ENCODE assay signal across 10 cellular contexts in the genomic region with DNA sequence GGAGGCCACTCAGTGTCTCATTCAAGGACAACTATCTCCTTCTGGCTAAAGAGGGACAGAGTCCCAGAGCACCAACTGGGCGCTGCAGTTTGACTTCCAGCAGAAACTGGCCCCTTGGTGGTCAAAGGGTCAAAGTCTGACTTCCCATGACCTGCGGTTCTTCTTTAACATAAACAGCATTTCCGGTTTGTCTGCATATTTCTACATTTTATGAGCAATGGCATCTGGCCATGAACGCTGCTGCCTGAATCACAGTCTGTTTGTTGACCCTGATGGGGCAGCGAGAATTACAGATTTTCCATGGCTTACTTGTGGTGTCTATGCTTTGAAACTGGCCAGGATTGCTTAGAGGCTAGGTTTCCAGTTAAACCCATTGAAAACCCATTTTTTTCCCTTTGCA. TPM values are rescaled to one million over a fixed set of nuclear protein-coding genes. Genes with fewer than 3 reads are reported as not detected.
A peak's percentile ranks its signal among the peaks of the same experiment; 100 is the strongest.
DNase-seq lines count a peak whose midpoint lies in the region; ATAC-seq, FAIRE-seq and TF ChIP-seq lines count a peak whose summit lies in the region.
"Had no signal": no experiment of that assay in that cellular context is flagged by ENCODE, and none has a peak within 500 bp of the region (broad histone marks: within the 10 kb centered on the region; RNA-seq: fewer than 3 reads in every experiment).

No MANE protein-coding gene starts in this region.

- no peak for TF ChIP-seq CTCF in NB4 (IDR thresholded peaks at IDR 0.05; ENCODE audit: low read depth, low read length)

- no peak for TF ChIP-seq POLR2A in NB4 (IDR thresholded peaks at IDR 0.05; ENCODE audit: extremely low read depth, insufficient read length)

- peak overlapping the region; percentile 56 for H3K27ac ChIP-seq in muscle layer of duodenum (ENCODE audit: low read length)

- no peak overlapping the region for H3K4me3 ChIP-seq in NB4 (ENCODE audit: low read depth, low read length)
- H3K4me3 ChIP-seq in muscle layer of duodenum (ENCODE audit: low read depth in 1 of 2, low read length in 2 of 2): peak overlapping the region; percentile 15 to 44

- no peaks in the 10 kb centered on the region for H3K36me3 ChIP-seq in muscle layer of duodenum (ENCODE audit: control insufficient read depth in 1 of 2, insufficient read depth in 2 of 2, low read length in 2 of 2)

- peaks cover 7 to 12% of the 10 kb centered on the region in 2 donors for H3K4me1 ChIP-seq in muscle layer of duodenum (ENCODE audit: control insufficient read depth in 1 of 2, insufficient read depth in 2 of 2, low read length in 2 of 2)

- no peak for FAIRE-seq in GM19239 (lab: Jason Lieb, UNC)

- no peak for ATAC-seq in GM21390 (IDR thresholded peaks at IDR 0.05; ENCODE audit: unreplicated experiment)

- DNase-seq in COLO829 (ENCODE audit: low spot score) (peak; percentile 61), NB4 (ENCODE audit: low read depth) (peak; percentile 3), dermis blood vessel endothelial cell (peak; percentile 77), GM19239 (ENCODE audit: insufficient read length, low spot score) (no peak)
- DNase-seq in effector CD4-positive, alpha-beta T cell: no peak
- DNase-seq in stimulated activated CD8-positive, alpha-beta memory T cell treated with anti-CD3 and anti-CD28 coated beads, Interleukin-4, amount 100 ng/mL, for 48 hours: no peak
- DNase-seq: activated CD4-positive, alpha-beta T cell treated with anti-CD3 and anti-CD28 coated beads, Interleukin-2, amount 50 U/mL, for 48 hours; DND-41 had no signal

- no peaks in the 10 kb centered on the region for H3K27me3 ChIP-seq in muscle layer of duodenum (ENCODE audit: low read depth, low read length)

- no peaks in the 10 kb centered on the region for H3K9me3 ChIP-seq in muscle layer of duodenum (ENCODE audit: control insufficient read depth in 1 of 2, low read length in 2 of 2)

RNA-seq across cellular contexts. Expression of a gene that starts 1.3 kb away (rescaled TPM):
- total RNA-seq in dermis blood vessel endothelial cell: 2.0 and 5.4 TPM in 2 replicates

Comparison
In these comparisons a context has a peak if more than half of its experiments do, and no peak if none do; other contexts are left out.
1. DNase-seq: peak in COLO829 (single experiment), NB4 (single experiment) and dermis blood vessel endothelial cell (single experiment); none in GM19239 (single experiment), effector CD4-positive, alpha-beta T cell (single experiment) and stimulated activated CD8-positive, alpha-beta memory T cell treated with anti-CD3 and anti-CD28 coated beads, Interleukin-4, amount 100 ng/mL, for 48 hours (single experiment).